20 cellular contexts compared by ENCODE assay signal in the genomic region with DNA sequence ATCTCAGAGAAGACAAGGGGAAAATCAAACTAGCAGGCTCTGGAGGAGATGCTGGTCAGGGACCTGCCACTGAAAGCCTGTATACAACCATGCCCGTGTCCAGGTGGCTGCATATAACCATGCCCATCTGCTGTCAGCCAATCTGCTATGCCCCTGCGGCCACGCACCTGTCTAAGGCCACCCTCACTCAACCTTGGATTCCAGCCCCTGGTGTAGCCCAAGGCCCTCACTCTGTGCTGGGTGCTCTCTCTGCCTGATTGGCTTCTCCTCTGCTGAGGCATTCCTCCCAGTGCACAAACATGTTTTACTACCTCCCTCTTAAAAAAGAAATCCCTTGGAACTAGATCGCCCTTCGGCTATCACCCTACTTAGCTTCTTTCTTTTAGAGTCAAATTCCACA.
"Had no signal": no experiment of that assay in that cellular context is flagged by ENCODE, and none has a peak within 500 bp of the region (broad histone marks: within the 10 kb centered on the region; RNA-seq: fewer than 3 reads in every experiment).

No MANE protein-coding gene starts in this region.

- FAIRE-seq: TTC549 had no signal

- H3K27me3 Mint-ChIP-seq: activated CD8-positive, alpha-beta T cell treated with anti-CD3 and anti-CD28 coated beads for 36 hours; activated naive CD4-positive, alpha-beta T cell treated with anti-CD3 and anti-CD28 coated beads, Interleukin-2, amount 50 U/mL, for 24 hours; naive B cell had no signal

- H3K9me3 ChIP-seq: gastrocnemius medialis, heart left ventricle, transverse colon had no signal

- H3K9me3 Mint-ChIP-seq: activated CD8-positive, alpha-beta T cell treated with anti-CD3 and anti-CD28 coated beads for 36 hours; activated naive CD4-positive, alpha-beta T cell treated with anti-CD3 and anti-CD28 coated beads, Interleukin-2, amount 50 U/mL, for 24 hours; activated T-cell treated with anti-CD3 and anti-CD28 coated beads, Interleukin-2, amount 50 U/mL, for 4 hours; naive B cell; WTC11 had no signal

- H3K4me3 ChIP-seq: gastrocnemius medialis, heart left ventricle, lung, transverse colon had no signal

- H3K27ac ChIP-seq: gastrocnemius medialis, heart left ventricle, transverse colon had no signal

- ATAC-seq: activated CD8-positive, alpha-beta T cell treated with anti-CD3 and anti-CD28 coated beads for 36 hours; activated T-cell treated with anti-CD3 and anti-CD28 coated beads, Interleukin-2, amount 50 U/mL, for 4 hours; gastrocnemius medialis; heart left ventricle; left colon; WTC11 had no signal

- DNase-seq: activated CD4-positive, alpha-beta T cell treated with anti-CD3 and anti-CD28 coated beads for 48 hours; activated CD8-positive, alpha-beta T cell treated with anti-CD3 and anti-CD28 coated beads for 36 hours; activated effector memory CD4-positive, alpha-beta T cell treated with Interleukin-2 at 50 U/mL for 16 hours; activated T-cell treated with anti-CD3 and anti-CD28 coated beads, Interleukin-2, amount 50 U/mL, for 4 hours; amniotic stem cell; central memory CD4-positive, alpha-beta T cell; cortex of kidney; effector memory CD4-positive, alpha-beta T cell; heart left ventricle; left colon; naive B cell; stimulated activated CD4-positive, alpha-beta T cell treated with anti-CD3 and anti-CD28 coated beads, Interleukin-4, amount 100 ng/mL, for 1 hour; stimulated activated naive CD4-positive, alpha-beta T cell; T-helper 2 cell; transverse colon had no signal

- H3K4me3 Mint-ChIP-seq: activated CD8-positive, alpha-beta T cell treated with anti-CD3 and anti-CD28 coated beads for 36 hours; activated naive CD4-positive, alpha-beta T cell treated with anti-CD3 and anti-CD28 coated beads, Interleukin-2, amount 50 U/mL, for 24 hours; activated T-cell treated with anti-CD3 and anti-CD28 coated beads, Interleukin-2, amount 50 U/mL, for 4 hours; naive B cell; WTC11 had no signal

- H3K36me3 ChIP-seq: gastrocnemius medialis, heart left ventricle, transverse colon had no signal

- H3K27me3 ChIP-seq: gastrocnemius medialis, transverse colon had no signal

- H3K27ac Mint-ChIP-seq: activated CD8-positive, alpha-beta T cell treated with anti-CD3 and anti-CD28 coated beads for 36 hours; WTC11 had no signal

- H3K36me3 Mint-ChIP-seq: activated naive CD4-positive, alpha-beta T cell treated with anti-CD3 and anti-CD28 coated beads, Interleukin-2, amount 50 U/mL, for 24 hours; naive B cell; WTC11 had no signal
